ENCODE assay signal across 8 cellular contexts in the genomic region with DNA sequence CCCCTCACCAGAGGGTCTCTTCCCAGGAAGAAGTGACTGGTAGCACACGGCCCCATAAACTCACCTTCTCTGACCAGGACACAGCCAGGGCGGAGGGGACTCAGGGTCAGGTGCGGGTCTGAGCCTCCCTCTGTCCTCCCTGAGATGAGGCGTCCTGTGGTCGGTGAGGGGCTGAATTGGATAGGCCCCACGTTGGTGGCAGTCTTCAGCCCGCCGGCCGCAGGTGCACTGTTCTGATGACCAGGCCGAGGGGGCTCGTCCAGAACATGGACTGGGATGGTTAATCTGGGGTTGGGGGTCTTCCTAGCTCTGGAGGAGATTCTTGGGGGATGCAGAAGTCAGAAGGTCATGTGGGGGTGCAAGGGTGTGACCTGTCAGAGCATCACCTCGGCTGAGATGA.
"Had no signal": no experiment of that assay in that cellular context is flagged by ENCODE, and none has a peak within 500 bp of the region (broad histone marks: within the 10 kb centered on the region; RNA-seq: fewer than 3 reads in every experiment).

No MANE protein-coding gene starts in this region.

- FAIRE-seq: HepG2, HTR-8/SVneo, K562 had no signal

- H3K9ac ChIP-seq: KMS-11 had no signal

- H3K27ac ChIP-seq: HL-60, KMS-11 had no signal

- DNase-seq: IMR-90, KBM-7, KG1 had no signal

- H3K4me2 ChIP-seq: KMS-11 had no signal

- ATAC-seq: HepG2, K562 had no signal

- H3K4me3 ChIP-seq: K562 had no signal
